In genomic region chr19:35399231-35399630, GRCh38 we compare ENCODE assay signal across 38 cellular contexts. TPM values are rescaled to one million over a fixed set of nuclear protein-coding genes. Genes with fewer than 3 reads are reported as not detected.
"Had no signal": no experiment of that assay in that cellular context is flagged by ENCODE, and none has a peak within 500 bp of the region (broad histone marks: within the 10 kb centered on the region; RNA-seq: fewer than 3 reads in every experiment).

No MANE protein-coding gene starts in this region.

- H3K4me1 Mint-ChIP-seq: activated CD4-positive, alpha-beta T cell treated with anti-CD3 and anti-CD28 coated beads, Interleukin-2, amount 10 ng/mL, durations not matched to agents 24 days and 14 days; activated naive CD4-positive, alpha-beta T cell treated with anti-CD3 and anti-CD28 coated beads, Interleukin-2, amount 10 ng/mL, durations not matched to agents 7 days and 5 days; activated naive CD8-positive, alpha-beta T cell treated with anti-CD3 and anti-CD28 coated beads, Interleukin-2, amount 10 ng/mL, durations not matched to agents 7 days and 5 days; brain; endodermal cell had no signal

- H3K27me3 ChIP-seq: ascending aorta, heart left ventricle, sigmoid colon had no signal

- H3K36me3 Mint-ChIP-seq: activated naive CD4-positive, alpha-beta T cell treated with anti-CD3 and anti-CD28 coated beads, Interleukin-2, amount 10 ng/mL, durations not matched to agents 7 days and 5 days; activated naive CD8-positive, alpha-beta T cell treated with anti-CD3 and anti-CD28 coated beads, Interleukin-2, amount 10 ng/mL, durations not matched to agents 7 days and 5 days; brain; natural killer cell treated with Interleukin-12 subunit alpha and Interleukin-12 subunit beta and Interleukin-15 and Interleukin-18, amount 100 ng/mL, for 72 hours; stimulated activated effector memory CD8-positive, alpha-beta T cell treated with anti-CD3 and anti-CD28 coated beads, Interleukin-12 subunit alpha, Interleukin-12 subunit beta, amount 100 ng/mL, for 72 hours had no signal

- FAIRE-seq: small intestine, urothelium cell line had no signal

- H3K27ac ChIP-seq: ascending aorta, sigmoid colon, thoracic aorta, WERI-Rb-1 had no signal

- H3K27me3 Mint-ChIP-seq: activated CD4-positive, alpha-beta T cell treated with anti-CD3 and anti-CD28 coated beads, Interleukin-2, amount 10 ng/mL, durations not matched to agents 24 days and 14 days; natural killer cell treated with Interleukin-12 subunit alpha and Interleukin-12 subunit beta and Interleukin-15 and Interleukin-18, amount 100 ng/mL, for 72 hours; progenitor cell of endocrine pancreas had no signal

- H3K27ac Mint-ChIP-seq: activated CD4-positive, alpha-beta memory T cell treated with anti-CD3 and anti-CD28 coated beads, Interleukin-2, amount 10 ng/mL, durations not matched to agents 7 days and 5 days; activated CD4-positive, alpha-beta T cell treated with anti-CD3 and anti-CD28 coated beads, Interleukin-2, amount 10 ng/mL, durations not matched to agents 24 days and 14 days; activated naive CD4-positive, alpha-beta T cell treated with anti-CD3 and anti-CD28 coated beads, Interleukin-2, amount 10 ng/mL, durations not matched to agents 7 days and 5 days; activated naive CD8-positive, alpha-beta T cell treated with anti-CD3 and anti-CD28 coated beads, Interleukin-2, amount 10 ng/mL, durations not matched to agents 7 days and 5 days; activated T-cell treated with anti-CD3 and anti-CD28 coated beads, Interleukin-2, amount 50 U/mL, for 24 hours; brain; dendritic cell treated with granulocyte-macrophage colony-stimulating factor and Interleukin-4, amounts not matched to agents 40 ng/mL and 50 ng/mL, for 4 days; endodermal cell; natural killer cell treated with Interleukin-12 subunit alpha and Interleukin-12 subunit beta and Interleukin-15 and Interleukin-18, amount 100 ng/mL, for 72 hours; progenitor cell of endocrine pancreas; stimulated activated effector memory CD8-positive, alpha-beta T cell treated with anti-CD3 and anti-CD28 coated beads, Interleukin-12 subunit alpha, Interleukin-12 subunit beta, amount 100 ng/mL, for 72 hours; stimulated activated naive CD8-positive, alpha-beta T cell treated with anti-CD3 and anti-CD28 coated beads, Interleukin-15, Interleukin-2, amounts not matched to agents 100 ng/mL and 50 ng/mL, for 24 hours; T-helper 17 cell had no signal

- H3K9me3 ChIP-seq: ascending aorta, heart left ventricle, mucosa of descending colon, sigmoid colon, thoracic aorta had no signal

- H3K4me1 ChIP-seq: ascending aorta had no signal

- H3K36me3 ChIP-seq: ascending aorta, heart left ventricle, sigmoid colon, thoracic aorta, WERI-Rb-1 had no signal

- ATAC-seq: activated CD4-positive, CD25-positive, alpha-beta regulatory T cell treated with anti-CD3 and anti-CD28 coated beads, Interleukin-2, amount 50 U/mL, for 24 hours; esophagus mucosa; left lobe of liver; mucosa of descending colon; natural killer cell treated with Interleukin-12 subunit alpha and Interleukin-12 subunit beta and Interleukin-15 and Interleukin-18, amount 100 ng/mL, for 72 hours; stimulated activated effector memory CD8-positive, alpha-beta T cell treated with anti-CD3 and anti-CD28 coated beads, Interleukin-12 subunit alpha, Interleukin-12 subunit beta, amount 100 ng/mL, for 72 hours; T-helper 17 cell had no signal

- DNase-seq: activated CD4-positive, alpha-beta memory T cell treated with anti-CD3 and anti-CD28 coated beads, Interleukin-2, amount 10 ng/mL, durations not matched to agents 7 days and 5 days; activated CD4-positive, alpha-beta T cell treated with anti-CD3 and anti-CD28 coated beads, Interleukin-2, amount 10 ng/mL, durations not matched to agents 24 days and 14 days; activated CD8-positive, alpha-beta memory T cell treated with anti-CD3 and anti-CD28 coated beads, Interleukin-2, amount 50 U/mL, for 48 hours; activated gamma-delta T cell; activated naive CD4-positive, alpha-beta T cell treated with anti-CD3 and anti-CD28 coated beads, Interleukin-2, amount 10 ng/mL, durations not matched to agents 7 days and 5 days; activated naive CD8-positive, alpha-beta T cell treated with anti-CD3 and anti-CD28 coated beads, Interleukin-2, amount 10 ng/mL, durations not matched to agents 7 days and 5 days; activated T-cell treated with anti-CD3 and anti-CD28 coated beads, Interleukin-2, amount 50 U/mL, for 24 hours; central memory CD4-positive, alpha-beta T cell; endodermal cell; foreskin fibroblast; heart left ventricle; mucosa of descending colon; sigmoid colon; small intestine; stimulated activated CD4-positive, alpha-beta T cell treated with anti-CD3 and anti-CD28 coated beads, Interleukin-4, amount 100 ng/mL, for 24 hours; T-helper 17 cell; T1000; trophoblast cell; WERI-Rb-1 had no signal

- H3K9me3 Mint-ChIP-seq: activated CD4-positive, alpha-beta memory T cell treated with anti-CD3 and anti-CD28 coated beads, Interleukin-2, amount 10 ng/mL, durations not matched to agents 7 days and 5 days; activated CD4-positive, alpha-beta T cell treated with anti-CD3 and anti-CD28 coated beads, Interleukin-2, amount 10 ng/mL, durations not matched to agents 24 days and 14 days; activated naive CD4-positive, alpha-beta T cell treated with anti-CD3 and anti-CD28 coated beads, Interleukin-2, amount 10 ng/mL, durations not matched to agents 7 days and 5 days; activated naive CD8-positive, alpha-beta T cell treated with anti-CD3 and anti-CD28 coated beads, Interleukin-2, amount 10 ng/mL, durations not matched to agents 7 days and 5 days; activated T-cell treated with anti-CD3 and anti-CD28 coated beads, Interleukin-2, amount 50 U/mL, for 24 hours; brain; dendritic cell treated with granulocyte-macrophage colony-stimulating factor and Interleukin-4, amounts not matched to agents 40 ng/mL and 50 ng/mL, for 4 days; endodermal cell; natural killer cell treated with Interleukin-12 subunit alpha and Interleukin-12 subunit beta and Interleukin-15 and Interleukin-18, amount 100 ng/mL, for 72 hours; stimulated activated effector memory CD8-positive, alpha-beta T cell treated with anti-CD3 and anti-CD28 coated beads, Interleukin-12 subunit alpha, Interleukin-12 subunit beta, amount 100 ng/mL, for 72 hours; stimulated activated naive CD8-positive, alpha-beta T cell treated with anti-CD3 and anti-CD28 coated beads, Interleukin-15, Interleukin-2, amounts not matched to agents 100 ng/mL and 50 ng/mL, for 24 hours had no signal

- H3K4me3 Mint-ChIP-seq: activated CD4-positive, alpha-beta memory T cell treated with anti-CD3 and anti-CD28 coated beads, Interleukin-2, amount 10 ng/mL, durations not matched to agents 7 days and 5 days; activated CD4-positive, alpha-beta T cell treated with anti-CD3 and anti-CD28 coated beads, Interleukin-2, amount 10 ng/mL, durations not matched to agents 24 days and 14 days; activated naive CD4-positive, alpha-beta T cell treated with anti-CD3 and anti-CD28 coated beads, Interleukin-2, amount 10 ng/mL, durations not matched to agents 7 days and 5 days; activated naive CD8-positive, alpha-beta T cell treated with anti-CD3 and anti-CD28 coated beads, Interleukin-2, amount 10 ng/mL, durations not matched to agents 7 days and 5 days; activated T-cell treated with anti-CD3 and anti-CD28 coated beads, Interleukin-2, amount 50 U/mL, for 24 hours; brain; dendritic cell treated with granulocyte-macrophage colony-stimulating factor and Interleukin-4, amounts not matched to agents 40 ng/mL and 50 ng/mL, for 4 days; endodermal cell; natural killer cell treated with Interleukin-12 subunit alpha and Interleukin-12 subunit beta and Interleukin-15 and Interleukin-18, amount 100 ng/mL, for 72 hours; stimulated activated effector memory CD8-positive, alpha-beta T cell treated with anti-CD3 and anti-CD28 coated beads, Interleukin-12 subunit alpha, Interleukin-12 subunit beta, amount 100 ng/mL, for 72 hours; stimulated activated naive CD8-positive, alpha-beta T cell treated with anti-CD3 and anti-CD28 coated beads, Interleukin-15, Interleukin-2, amounts not matched to agents 100 ng/mL and 50 ng/mL, for 24 hours; T-helper 17 cell had no signal

- H3K4me3 ChIP-seq: ascending aorta, heart left ventricle, lung, mucosa of descending colon, sigmoid colon, thoracic aorta had no signal

RNA-seq across cellular contexts. Expression of gene GPR42, which starts 28.4 kb away (rescaled TPM):
- total RNA-seq: activated naive CD8-positive, alpha-beta T cell treated with anti-CD3 and anti-CD28 coated beads, Interleukin-2, amount 10 ng/mL, durations not matched to agents 7 days and 5 days; ascending aorta; endodermal cell; esophagus mucosa; heart left ventricle; kidney epithelial cell; left lobe of liver; myocyte; osteoblast; progenitor cell of endocrine pancreas; renal cortical epithelial cell; thoracic aorta had no signal
- polyA plus RNA-seq: heart left ventricle had no signal

RNA-seq across cellular contexts. Expression of gene FFAR3, which starts 41.0 kb away (rescaled TPM):
- total RNA-seq: activated naive CD8-positive, alpha-beta T cell treated with anti-CD3 and anti-CD28 coated beads, Interleukin-2, amount 10 ng/mL, durations not matched to agents 7 days and 5 days; ascending aorta; endodermal cell; esophagus mucosa; kidney epithelial cell; left lobe of liver; myocyte; osteoblast; progenitor cell of endocrine pancreas; renal cortical epithelial cell; thoracic aorta had no signal

RNA-seq across cellular contexts. Expression of gene FFAR2, which starts 48.8 kb away (rescaled TPM):
- total RNA-seq: activated CD4-positive, alpha-beta memory T cell treated with anti-CD3 and anti-CD28 coated beads, Interleukin-2, amount 10 ng/mL, durations not matched to agents 7 days and 5 days; activated CD4-positive, alpha-beta T cell treated with anti-CD3 and anti-CD28 coated beads, Interleukin-2, amount 10 ng/mL, durations not matched to agents 24 days and 14 days; activated naive CD8-positive, alpha-beta T cell treated with anti-CD3 and anti-CD28 coated beads, Interleukin-2, amount 10 ng/mL, durations not matched to agents 7 days and 5 days; ascending aorta; endodermal cell; kidney epithelial cell; left lobe of liver; myocyte; natural killer cell treated with Interleukin-12 subunit alpha and Interleukin-12 subunit beta and Interleukin-15 and Interleukin-18, amount 100 ng/mL, for 72 hours; osteoblast; renal cortical epithelial cell had no signal

RNA-seq across cellular contexts. Expression of gene FFAR1, which starts 51.5 kb away (rescaled TPM):
- total RNA-seq: activated CD4-positive, alpha-beta memory T cell treated with anti-CD3 and anti-CD28 coated beads, Interleukin-2, amount 10 ng/mL, durations not matched to agents 7 days and 5 days; activated naive CD8-positive, alpha-beta T cell treated with anti-CD3 and anti-CD28 coated beads, Interleukin-2, amount 10 ng/mL, durations not matched to agents 7 days and 5 days; ascending aorta; endodermal cell; esophagus mucosa; heart left ventricle; left lobe of liver; mesenteric fat pad; mucosa of descending colon; myocyte; osteoblast; renal cortical epithelial cell; sigmoid colon; subcutaneous adipose tissue; thoracic aorta had no signal
- polyA plus RNA-seq: heart left ventricle had no signal
